16 cellular contexts compared by ENCODE assay signal in genomic region chr14:81471062-81471461, GRCh38.
A peak's percentile ranks its signal among the peaks of the same experiment; 100 is the strongest.
DNase-seq lines count a peak whose midpoint lies in the region; ATAC-seq, FAIRE-seq and TF ChIP-seq lines count a peak whose summit lies in the region.
"Had no signal": no experiment of that assay in that cellular context is flagged by ENCODE, and none has a peak within 500 bp of the region (broad histone marks: within the 10 kb centered on the region; RNA-seq: fewer than 3 reads in every experiment).

No MANE protein-coding gene starts in this region.

- no peak overlapping the region for H3K27ac ChIP-seq in upper lobe of right lung
- H3K27ac ChIP-seq: lower lobe of right lung had no signal

- no peak for FAIRE-seq in urothelium cell line (lab: Jason Lieb, UNC)
- FAIRE-seq: colon had no signal

- peaks cover 32 to 54% of the 10 kb centered on the region in 2 donors for H3K4me1 Mint-ChIP-seq in stimulated activated naive B cell treated with anti-CD40 and anti-IgM and Interleukin-4, amounts not matched to agents 10 μg/mL and 1 μg/mL and 100 μg/mL, for 72 hours

- DNase-seq in stimulated activated CD4-positive, alpha-beta T cell treated with anti-CD3 and anti-CD28 coated beads, Interleukin-15, amount 100 ng/mL, for 24 hours = peak; percentile 61
- no peak for DNase-seq in stimulated activated CD4-positive, alpha-beta T cell treated with anti-CD3 and anti-CD28 coated beads, Interleukin-2, amount 100 ng/mL, for 48 hours
- DNase-seq in NAMALWA (ENCODE audit: low spot score) (peak; percentile 55), upper lobe of right lung (no peak), urothelium cell line (ENCODE audit: low spot score) (no peak), midbrain (lab: John Stamatoyannopoulos, UW) (no peak)
- DNase-seq in stimulated activated naive B cell treated with anti-CD40 and anti-IgM and Interleukin-4, amounts not matched to agents 10 μg/mL and 1 μg/mL and 100 μg/mL, for 72 hours = peak; percentile 37
- DNase-seq: activated T-cell treated with anti-CD3 and anti-CD28 coated beads, Interleukin-2, amount 50 U/mL, for 4 hours; H7; IMR-90; lower lobe of right lung; NCI-H69 had no signal

- peak; percentile 32 for ATAC-seq in HG02678 (IDR thresholded peaks at IDR 0.05; ENCODE audit: unreplicated experiment)
- ATAC-seq in stimulated activated naive B cell treated with anti-CD40 and anti-IgM and Interleukin-4, amounts not matched to agents 10 μg/mL and 1 μg/mL and 100 μg/mL, for 72 hours (replicated peaks) = peak; percentile 75 to 78
- ATAC-seq in upper lobe of right lung = no peak
- ATAC-seq: lower lobe of right lung, SK-N-SH treated with all-trans-retinoic acid at 6 μM for 48 hours had no signal

- peak overlapping the region; percentile 96 for H3K27ac Mint-ChIP-seq in stimulated activated naive B cell treated with anti-CD40 and anti-IgM and Interleukin-4, amounts not matched to agents 10 μg/mL and 1 μg/mL and 100 μg/mL, for 72 hours
- H3K27ac Mint-ChIP-seq: progenitor cell of endocrine pancreas had no signal

- H3K36me3 ChIP-seq in upper lobe of right lung = peaks cover 28% of the 10 kb centered on the region

- H3K9me3 ChIP-seq in upper lobe of right lung = no peaks in the 10 kb centered on the region
- H3K9me3 ChIP-seq: lower lobe of right lung had no signal

- H3K27me3 Mint-ChIP-seq in stimulated activated naive B cell treated with anti-CD40 and anti-IgM and Interleukin-4, amounts not matched to agents 10 μg/mL and 1 μg/mL and 100 μg/mL, for 72 hours = no peaks in the 10 kb centered on the region
- H3K27me3 Mint-ChIP-seq: progenitor cell of endocrine pancreas had no signal

- no peaks in the 10 kb centered on the region for H3K27me3 ChIP-seq in upper lobe of right lung

- peak overlapping the region; percentile 32 to 56 for H3K4me3 Mint-ChIP-seq in stimulated activated naive B cell treated with anti-CD40 and anti-IgM and Interleukin-4, amounts not matched to agents 10 μg/mL and 1 μg/mL and 100 μg/mL, for 72 hours
- H3K4me3 Mint-ChIP-seq: activated T-cell treated with anti-CD3 and anti-CD28 coated beads, Interleukin-2, amount 50 U/mL, for 4 hours had no signal

- no peak for TF ChIP-seq CTCF in upper lobe of right lung (IDR thresholded peaks at IDR 0.05)

- H3K9me3 Mint-ChIP-seq in stimulated activated naive B cell treated with anti-CD40 and anti-IgM and Interleukin-4, amounts not matched to agents 10 μg/mL and 1 μg/mL and 100 μg/mL, for 72 hours = peaks cover 3 to 5% of the 10 kb centered on the region in 2 donors
- H3K9me3 Mint-ChIP-seq: activated T-cell treated with anti-CD3 and anti-CD28 coated beads, Interleukin-2, amount 50 U/mL, for 4 hours had no signal

- intact Hi-C loops in upper lobe of right lung (cut with DNase I) = no loop called here

- H3K36me3 Mint-ChIP-seq in stimulated activated naive B cell treated with anti-CD40 and anti-IgM and Interleukin-4, amounts not matched to agents 10 μg/mL and 1 μg/mL and 100 μg/mL, for 72 hours = peaks cover 25 to 37% of the 10 kb centered on the region in 2 donors

- H3K4me3 ChIP-seq in upper lobe of right lung = no peak overlapping the region
- H3K4me3 ChIP-seq: lower lobe of right lung had no signal

- H3K4me1 ChIP-seq in upper lobe of right lung = no peaks in the 10 kb centered on the region
- H3K4me1 ChIP-seq: lower lobe of right lung had no signal

Comparison
In these comparisons a context has a peak if more than half of its experiments do, and no peak if none do; other contexts are left out.
1. DNase-seq: peak in stimulated activated CD4-positive, alpha-beta T cell treated with anti-CD3 and anti-CD28 coated beads, Interleukin-15, amount 100 ng/mL, for 24 hours (single experiment), NAMALWA (single experiment) and stimulated activated naive B cell treated with anti-CD40 and anti-IgM and Interleukin-4, amounts not matched to agents 10 μg/mL and 1 μg/mL and 100 μg/mL, for 72 hours (single experiment); none in stimulated activated CD4-positive, alpha-beta T cell treated with anti-CD3 and anti-CD28 coated beads, Interleukin-2, amount 100 ng/mL, for 48 hours (0 of 2), upper lobe of right lung (single experiment), urothelium cell line (single experiment) and midbrain (single experiment).